In the genomic region with DNA sequence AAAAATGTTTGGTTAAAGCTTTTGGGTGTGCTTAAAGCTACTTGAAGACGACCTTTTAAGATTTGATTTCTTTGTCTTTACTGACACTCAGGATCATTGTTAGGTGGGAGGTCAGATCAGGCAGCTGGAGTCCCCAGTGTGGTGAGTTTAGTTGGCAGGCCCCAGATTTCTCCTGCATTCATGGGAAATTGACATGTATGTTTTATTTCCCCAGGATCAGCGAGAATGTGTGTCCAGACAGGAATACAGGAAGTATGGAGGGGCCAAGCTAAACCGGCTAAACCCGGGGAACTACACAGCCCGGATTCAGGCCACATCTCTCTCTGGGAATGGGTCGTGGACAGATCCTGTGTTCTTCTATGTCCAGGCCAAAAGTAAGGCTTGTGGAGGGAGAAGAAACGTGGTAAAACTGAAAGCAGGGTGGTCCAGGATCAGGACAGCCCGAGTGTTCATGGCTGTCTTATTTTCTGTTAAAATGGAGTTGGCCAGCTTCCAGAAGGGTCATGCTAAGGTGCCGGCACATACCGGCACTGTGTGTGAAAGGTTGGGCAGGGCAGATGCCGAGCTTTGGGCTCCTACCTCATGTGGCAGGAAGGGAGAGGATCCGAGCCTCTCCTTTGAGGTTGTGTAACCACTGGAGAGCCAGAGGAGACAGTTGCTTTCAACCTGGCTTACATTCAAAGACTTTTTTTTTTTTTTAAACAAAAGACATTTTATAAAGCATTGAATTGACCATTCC, we compare ENCODE assay signal across 17 cellular contexts.
DNase-seq lines count a peak whose midpoint lies in the region; ATAC-seq and TF ChIP-seq lines count a peak whose summit lies in the region.
"Had no signal": no experiment of that assay in that cellular context is flagged by ENCODE, and none has a peak within 500 bp of the region (broad histone marks: within the 10 kb centered on the region; RNA-seq: fewer than 3 reads in every experiment).

No MANE protein-coding gene starts in this region.

- DNase-seq in body of pancreas (peak in 1 of 4 donors; percentile 23), esophagus muscularis mucosa (ENCODE audit: extremely low spot score) (no peak), thyroid gland (peak; percentile 38 to 59), GM10266 (ENCODE audit: extremely low spot score) (no peak)
- no peak for DNase-seq in activated effector memory CD4-positive, alpha-beta T cell treated with anti-CD3 and anti-CD28 coated beads, Interleukin-2, amount 50 U/mL, for 16 hours
- no peak for DNase-seq in activated CD4-positive, alpha-beta memory T cell treated with anti-CD3 and anti-CD28 coated beads for 36 hours
- DNase-seq: activated B cell treated with CpG ODN at 0.5 μM for 24 hours; activated gamma-delta T cell; dorsolateral prefrontal cortex; natural killer cell; NCI-H1417 treated with DMSO at 0.1 percent for 48 hours; NCI-H345; SHP77 treated with DMSO at 0.1 percent for 48 hours; stimulated activated CD4-positive, alpha-beta T cell treated with anti-CD3 and anti-CD28 coated beads, Interleukin-2, amount 100 ng/mL, for 48 hours had no signal

- TF ChIP-seq POLR2A in body of pancreas (IDR thresholded peaks at IDR 0.05) (no peak), esophagus muscularis mucosa (IDR thresholded peaks at IDR 0.05; ENCODE audit: low read depth) (no peak), thyroid gland (IDR thresholded peaks at IDR 0.05) (no peak)

- no peak overlapping the region for H3K4me3 Mint-ChIP-seq in activated CD4-positive, alpha-beta memory T cell treated with anti-CD3 and anti-CD28 coated beads for 36 hours
- H3K4me3 Mint-ChIP-seq: activated B cell treated with CpG ODN at 0.5 μM for 24 hours; natural killer cell; T-helper 1 cell treated with Interleukin-12 subunit alpha and Interleukin-12 subunit beta and Interleukin-4 antibody, amounts not matched to agents 30 μg/mL and 1 μg/mL, for 36 hours had no signal

- WGBS in body of pancreas, 2 donors = 57 to 58% methylated on average over 12 of the region's 12 CpGs
- WGBS in esophagus muscularis mucosa = 68% methylated on average over 12 of the region's 12 CpGs
- WGBS in thyroid gland, 2 donors = 49 to 50% methylated on average over 12 of the region's 12 CpGs

- no peak for TF ChIP-seq EP300 in esophagus muscularis mucosa (IDR thresholded peaks at IDR 0.05)

- peaks cover 7% of the 10 kb centered on the region for H3K4me1 Mint-ChIP-seq in activated CD4-positive, alpha-beta memory T cell treated with anti-CD3 and anti-CD28 coated beads for 36 hours (ENCODE audit: low read depth)
- H3K4me1 Mint-ChIP-seq: activated B cell treated with CpG ODN at 0.5 μM for 24 hours had no signal

- POLR2A ChIA-PET in activated CD4-positive, alpha-beta memory T cell treated with anti-CD3 and anti-CD28 coated beads for 36 hours (lab: Charles Lee) = no interaction called here

- H3K27ac ChIP-seq in body of pancreas (peak overlapping the region; percentile 32 to 74 (median 58)), esophagus muscularis mucosa (replicated peaks in 1 of 4) (peak overlapping the region; percentile 22 to 67 (median 56)), muscle layer of duodenum (ENCODE audit: low read length) (peak overlapping the region; percentile 1), thyroid gland (peak overlapping the region; percentile 84 to 95 (median 91))

- ATAC-seq in body of pancreas (peak; percentile 15), GM21737 (IDR thresholded peaks at IDR 0.05; ENCODE audit: unreplicated experiment) (no peak)
- ATAC-seq: natural killer cell had no signal

- H3K9me3 ChIP-seq in body of pancreas (no peaks in the 10 kb centered on the region), esophagus muscularis mucosa (no peaks in the 10 kb centered on the region), muscle layer of duodenum (ENCODE audit: control insufficient read depth in 1 of 2, low read length in 2 of 2) (no peaks in the 10 kb centered on the region), thyroid gland (no peaks in the 10 kb centered on the region)

- H3K4me1 ChIP-seq in body of pancreas (peaks cover 53% of the 10 kb centered on the region), esophagus muscularis mucosa (peaks cover 11 to 40% (median 34%) of the 10 kb centered on the region in 4 donors), muscle layer of duodenum (ENCODE audit: control insufficient read depth in 1 of 2, insufficient read depth in 2 of 2, low read length in 2 of 2) (peaks cover 0 to 6% of the 10 kb centered on the region in 2 donors), thyroid gland (peaks cover 29 to 30% of the 10 kb centered on the region in 2 donors)

- H3K36me3 ChIP-seq in body of pancreas (replicated peaks in 1 of 2; ENCODE audit: insufficient read depth in 1 of 2, low read depth in 2 of 2) = peaks cover 5 to 7% of the 10 kb centered on the region in 2 donors
- H3K36me3 ChIP-seq in esophagus muscularis mucosa = peaks cover 16 to 64% (median 53%) of the 10 kb centered on the region in 4 donors
- peaks cover 27 to 28% of the 10 kb centered on the region in 2 donors for H3K36me3 ChIP-seq in muscle layer of duodenum (ENCODE audit: control insufficient read depth in 1 of 2, insufficient read depth in 2 of 2, low read length in 2 of 2)
- peaks cover 0 to 7% of the 10 kb centered on the region in 2 donors for H3K36me3 ChIP-seq in thyroid gland

- no peaks in the 10 kb centered on the region for H3K27me3 Mint-ChIP-seq in activated CD4-positive, alpha-beta memory T cell treated with anti-CD3 and anti-CD28 coated beads for 36 hours
- H3K27me3 Mint-ChIP-seq: activated B cell treated with CpG ODN at 0.5 μM for 24 hours had no signal

- intact Hi-C loops in body of pancreas (cut with DNase I) = no loop called here
- intact Hi-C loops in esophagus muscularis mucosa (cut with DNase I) = no loop called here
- intact Hi-C loops in thyroid gland (cut with DNase I) = no loop called here
- intact Hi-C loops in activated CD4-positive, alpha-beta memory T cell treated with anti-CD3 and anti-CD28 coated beads for 36 hours (cut with micrococcal nuclease) = no loop called here

- no peaks in the 10 kb centered on the region for H3K9me3 Mint-ChIP-seq in activated CD4-positive, alpha-beta memory T cell treated with anti-CD3 and anti-CD28 coated beads for 36 hours
- H3K9me3 Mint-ChIP-seq: activated B cell treated with CpG ODN at 0.5 μM for 24 hours, natural killer cell had no signal

- H3K27me3 ChIP-seq in body of pancreas = no peaks in the 10 kb centered on the region
- H3K27me3 ChIP-seq in esophagus muscularis mucosa = no peaks in the 10 kb centered on the region
- no peaks in the 10 kb centered on the region for H3K27me3 ChIP-seq in muscle layer of duodenum (ENCODE audit: low read depth, low read length)
- no peaks in the 10 kb centered on the region for H3K27me3 ChIP-seq in thyroid gland
- H3K27me3 ChIP-seq: dorsolateral prefrontal cortex had no signal

- TF ChIP-seq CTCF in body of pancreas (IDR thresholded peaks at IDR 0.05) = no peak
- TF ChIP-seq CTCF in esophagus muscularis mucosa (IDR thresholded peaks at IDR 0.05) = no peak
- TF ChIP-seq CTCF in thyroid gland (IDR thresholded peaks at IDR 0.05) = no peak
- TF ChIP-seq CTCF in GM10266 (IDR thresholded peaks at IDR 0.05; ENCODE audit: control insufficient read depth, insufficient read depth, low read depth, missing control alignments) = no peak

- H3K27ac Mint-ChIP-seq in activated CD4-positive, alpha-beta memory T cell treated with anti-CD3 and anti-CD28 coated beads for 36 hours = no peak overlapping the region
- H3K27ac Mint-ChIP-seq: activated B cell treated with CpG ODN at 0.5 μM for 24 hours; natural killer cell; T-helper 1 cell treated with Interleukin-12 subunit alpha and Interleukin-12 subunit beta and Interleukin-4 antibody, amounts not matched to agents 30 μg/mL and 1 μg/mL, for 36 hours had no signal

- H3K4me3 ChIP-seq in body of pancreas (no peak overlapping the region), esophagus muscularis mucosa (no peak overlapping the region), muscle layer of duodenum (ENCODE audit: low read depth in 1 of 2, low read length in 2 of 2) (no peak overlapping the region), thyroid gland (replicated peaks in 1 of 3) (no peak overlapping the region)
- H3K4me3 ChIP-seq: dorsolateral prefrontal cortex had no signal

- CTCF ChIA-PET in activated CD4-positive, alpha-beta memory T cell treated with anti-CD3 and anti-CD28 coated beads for 36 hours (lab: Charles Lee) = no interaction called here

- H3K36me3 Mint-ChIP-seq in activated CD4-positive, alpha-beta memory T cell treated with anti-CD3 and anti-CD28 coated beads for 36 hours = peaks cover 3% of the 10 kb centered on the region

Comparison
In these comparisons a context has a peak if more than half of its experiments do, and no peak if none do; other contexts are left out.
1. DNase-seq: peak in thyroid gland (2 of 2); none in esophagus muscularis mucosa (single experiment), GM10266 (single experiment), activated effector memory CD4-positive, alpha-beta T cell treated with anti-CD3 and anti-CD28 coated beads, Interleukin-2, amount 50 U/mL, for 16 hours (single experiment) and activated CD4-positive, alpha-beta memory T cell treated with anti-CD3 and anti-CD28 coated beads for 36 hours (single experiment).
2. H3K27ac ChIP-seq: peak in every context shown above with its lines; median percentile 91 in thyroid gland; 58 in body of pancreas; 56 in esophagus muscularis mucosa; 1 in muscle layer of duodenum.